ENCODE assay signal across 1 cellular context in the genomic region with DNA sequence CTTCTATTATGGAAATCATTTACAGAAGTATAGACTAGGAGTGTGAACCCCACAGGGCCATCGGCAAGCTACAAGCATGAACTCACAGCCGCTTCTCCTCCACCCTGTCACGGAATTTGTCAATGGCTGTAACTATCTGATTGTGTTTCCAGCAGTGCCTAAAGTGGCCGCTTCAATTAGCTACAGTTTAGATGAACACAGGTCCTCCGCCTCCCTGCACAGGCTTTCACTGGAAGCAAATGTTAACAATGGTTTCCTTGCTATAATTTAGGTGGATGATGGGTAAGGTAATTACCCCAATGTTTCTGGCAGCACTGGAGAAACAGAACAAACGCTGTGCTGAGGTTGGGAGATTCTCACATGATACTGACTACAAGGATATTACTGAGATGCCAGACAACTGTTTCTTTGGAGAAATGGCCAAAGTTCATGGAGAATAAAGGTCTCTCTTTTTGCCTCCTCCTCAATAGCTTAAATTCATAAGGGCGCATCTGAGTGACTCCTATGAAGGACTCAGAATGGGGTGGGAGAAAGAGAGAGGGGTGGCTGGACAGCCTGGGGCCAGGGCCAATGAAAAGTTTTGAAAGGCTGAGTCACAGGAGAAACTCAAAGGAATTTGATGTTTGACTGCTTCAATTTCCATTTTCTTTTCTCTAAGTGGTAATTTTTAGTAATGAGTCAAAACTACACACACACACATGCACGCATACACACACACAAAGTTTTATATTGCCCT.
TF ChIP-seq lines count a peak whose summit lies in the region.

No MANE protein-coding gene starts in this region.

TF ChIP-seq in A549, 52 proteins besides CTCF, POLR2A, EP300 and RAD21 (continued from another document):
- TF ChIP-seq, protein P1, sequence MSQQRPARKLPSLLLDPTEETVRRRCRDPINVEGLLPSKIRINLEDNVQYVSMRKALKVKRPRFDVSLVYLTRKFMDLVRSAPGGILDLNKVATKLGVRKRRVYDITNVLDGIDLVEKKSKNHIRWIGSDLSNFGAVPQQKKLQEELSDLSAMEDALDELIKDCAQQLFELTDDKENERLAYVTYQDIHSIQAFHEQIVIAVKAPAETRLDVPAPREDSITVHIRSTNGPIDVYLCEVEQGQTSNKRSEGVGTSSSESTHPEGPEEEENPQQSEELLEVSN (IDR thresholded peaks at IDR 0.05; ENCODE audit: borderline replicate concordance, low read depth), result no peak
- TF ChIP-seq HES2 (IDR thresholded peaks at IDR 0.05), result no peak
- TF ChIP-seq ZSCAN20 (CRISPR knock-in tag; IDR thresholded peaks at IDR 0.05), result no peak
- TF ChIP-seq CBX8 (IDR thresholded peaks at IDR 0.05), result no peak
- TF ChIP-seq, protein P2, sequence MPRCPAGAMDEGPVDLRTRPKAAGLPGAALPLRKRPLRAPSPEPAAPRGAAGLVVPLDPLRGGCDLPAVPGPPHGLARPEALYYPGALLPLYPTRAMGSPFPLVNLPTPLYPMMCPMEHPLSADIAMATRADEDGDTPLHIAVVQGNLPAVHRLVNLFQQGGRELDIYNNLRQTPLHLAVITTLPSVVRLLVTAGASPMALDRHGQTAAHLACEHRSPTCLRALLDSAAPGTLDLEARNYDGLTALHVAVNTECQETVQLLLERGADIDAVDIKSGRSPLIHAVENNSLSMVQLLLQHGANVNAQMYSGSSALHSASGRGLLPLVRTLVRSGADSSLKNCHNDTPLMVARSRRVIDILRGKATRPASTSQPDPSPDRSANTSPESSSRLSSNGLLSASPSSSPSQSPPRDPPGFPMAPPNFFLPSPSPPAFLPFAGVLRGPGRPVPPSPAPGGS (IDR thresholded peaks at IDR 0.05), result no peak
- no peak for TF ChIP-seq ESRRA (IDR thresholded peaks at IDR 0.05; ENCODE audit: borderline replicate concordance, low read length)
- no peak for TF ChIP-seq NFE2L2 (conservative IDR thresholded peaks at IDR 0.05; ENCODE audit: low read length)
- no peak for TF ChIP-seq CBX2 (IDR thresholded peaks at IDR 0.05; ENCODE audit: borderline replicate concordance, low read depth)
- no peak for TF ChIP-seq FOSB (CRISPR knock-in tag; IDR thresholded peaks at IDR 0.05)
- TF ChIP-seq USF2 (IDR thresholded peaks at IDR 0.05), result no peak
